1 cellular context compared by ENCODE assay signal in genomic region chr9:137297966-137298365, GRCh38.
TF ChIP-seq lines count a peak whose summit lies in the region.

No MANE protein-coding gene starts in this region.

TF ChIP-seq in endothelial cell of umbilical vein, 7 proteins besides CTCF, POLR2A, EP300 and RAD21:
- no peak for TF ChIP-seq FOS (IDR thresholded peaks at IDR 0.05; ENCODE audit: borderline replicate concordance, insufficient read depth, low read length)
- TF ChIP-seq MYC (IDR thresholded peaks at IDR 0.05; ENCODE audit: low read depth, low read length) = no peak
- TF ChIP-seq POLR2AphosphoS5 (IDR thresholded peaks at IDR 0.05; ENCODE audit: insufficient read depth, low read depth, low read length) = no peak
- TF ChIP-seq GATA2 (IDR thresholded peaks at IDR 0.05; ENCODE audit: insufficient read depth, insufficient read length, low read depth, low read length) = no peak
- TF ChIP-seq, protein P1, sequence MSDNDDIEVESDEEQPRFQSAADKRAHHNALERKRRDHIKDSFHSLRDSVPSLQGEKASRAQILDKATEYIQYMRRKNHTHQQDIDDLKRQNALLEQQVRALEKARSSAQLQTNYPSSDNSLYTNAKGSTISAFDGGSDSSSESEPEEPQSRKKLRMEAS (IDR thresholded peaks at IDR 0.05; ENCODE audit: insufficient read depth, insufficient read length) = no peak
- TF ChIP-seq EZH2 (IDR thresholded peaks at IDR 0.05; ENCODE audit: borderline replicate concordance, low read depth, low read length, severe bottlenecking) = no peak
- no peak for TF ChIP-seq JUN (IDR thresholded peaks at IDR 0.05; ENCODE audit: borderline replicate concordance, insufficient read depth, insufficient read length, low read depth)
